Comparison of ENCODE assay signal across 7 cellular contexts in genomic region chrX:40097101-40097491, GRCh38. TPM values are rescaled to one million over a fixed set of nuclear protein-coding genes. Genes with fewer than 3 reads are reported as not detected.
DNase-seq lines count a peak whose midpoint lies in the region; ATAC-seq and TF ChIP-seq lines count a peak whose summit lies in the region.

No MANE protein-coding gene starts in this region.

- peak overlapping the region; percentile 87 for H3K9ac ChIP-seq in GM23248

- no peak overlapping the region for H2AFZ ChIP-seq in GM23248

- intact Hi-C loops in esophagus squamous epithelium (cut with DNase I) = loop anchor here (5.0 kb wide), 1 partner anchor 75 kb away; no protein-coding TSS in a partner anchor
- intact Hi-C loops in sciatic nerve (cut with DNase I) = loop anchor here (5.0 kb wide), 1 partner anchor 60 kb away; no protein-coding TSS in a partner anchor

- TF ChIP-seq POLR2A in esophagus squamous epithelium (IDR thresholded peaks at IDR 0.05) = no peak

- H3K4me1 ChIP-seq in GM23248 (ENCODE audit: insufficient read depth) (peaks cover 4% of the 10 kb centered on the region; the same call in 1 of the 2 replicates), SJSA1 (replicated peaks) (peaks cover 40% of the 10 kb centered on the region), esophagus squamous epithelium (peaks cover 11 to 53% (median 20%) of the 10 kb centered on the region in 3 donors)

- peaks cover 44% of the 10 kb centered on the region for H3K79me2 ChIP-seq in GM23248 (ENCODE audit: insufficient read depth)

- H3K27me3 ChIP-seq in GM23248 (replicated peaks; ENCODE audit: insufficient read depth) (no peaks in the 10 kb centered on the region), SJSA1 (replicated peaks) (no peaks in the 10 kb centered on the region), esophagus squamous epithelium (peaks cover 0 to 21% (median 1%) of the 10 kb centered on the region in 4 donors)

- H3K9me3 ChIP-seq in GM23248 (ENCODE audit: low read depth) (no peaks in the 10 kb centered on the region), SJSA1 (replicated peaks) (no peaks in the 10 kb centered on the region), esophagus squamous epithelium (no peaks in the 10 kb centered on the region)

- H3K4me3 ChIP-seq in GM23248 (peak overlapping the region; percentile 79), SJSA1 (peak overlapping the region; percentile 82), esophagus squamous epithelium (peak overlapping the region; percentile 74 to 86 (median 76))

- no peaks in the 10 kb centered on the region for H3K9me2 ChIP-seq in GM23248 (ENCODE audit: insufficient read depth)

- WGBS in GM23248 (ENCODE audit: low coverage in 1 of 2, low lambda C conversion rate in 2 of 2, missing lambda C conversion rate in 2 of 2), 2 experiments = 0% methylated on average over 15 of the region's 45 CpGs; no CpG with 5 or more reads in 1 of the 2 experiments
- WGBS in esophagus squamous epithelium, 2 donors = 27% methylated on average over 14 of the region's 45 CpGs; no CpG with 5 or more reads in 1 of the 2 donors

- TF ChIP-seq CTCF in esophagus squamous epithelium (IDR thresholded peaks at IDR 0.05) = no peak

- in situ Hi-C loops in GM23248 (cut with MboI) = no loop called here

- H3K27ac ChIP-seq in GM23248 = peak overlapping the region; percentile 70
- H3K27ac ChIP-seq in SJSA1 = no peak overlapping the region
- H3K27ac ChIP-seq in esophagus squamous epithelium = peak overlapping the region; percentile 86 to 93 (median 92)

- H3K36me3 ChIP-seq in GM23248 (ENCODE audit: low read depth) (no peaks in the 10 kb centered on the region), SJSA1 (0 out of 2 replicates have a peak, but pooled peaks cover 2% of the 10 kb centered on the region), esophagus squamous epithelium (no peaks in the 10 kb centered on the region)

- peaks cover 6% of the 10 kb centered on the region; the same call in 1 of the 2 replicates for H3F3A ChIP-seq in GM23248 (ENCODE audit: insufficient read depth)

- H4K20me1 ChIP-seq in GM23248 (ENCODE audit: insufficient read depth) = no peaks in the 10 kb centered on the region

- no peak overlapping the region for H3K4me2 ChIP-seq in GM23248 (ENCODE audit: unreplicated experiment)

- DNase-seq in GM23248 (peak; percentile 53), SJSA1 (ENCODE audit: low read depth in 1 of 2, low spot score in 2 of 2) (no peak), esophagus squamous epithelium (lab: John Stamatoyannopoulos, UW) (no peak), sciatic nerve (ENCODE audit: low spot score) (peak; percentile 61), NCI-H1048 (lab: John Stamatoyannopoulos, UW) (no peak), NCI-H2029 (lab: John Stamatoyannopoulos, UW) (no peak), cerebellum (ENCODE audit: low spot score) (no peak)

- no peak for ATAC-seq in sciatic nerve

RNA-seq across cellular contexts. Expression of gene BCOR, which starts 0.7 kb away (rescaled TPM):
- total RNA-seq in GM23248 (2014; rRNA removed; shearing (Covaris generic)) = 17.6 and 19.7 TPM in 2 replicates
- 9.1 and 10.2 TPM in 2 replicates for polyA plus RNA-seq in GM23248 (2016; fragmentation: Nextera tagmentation; extraction: Ambion mirVana)
- 26.9 and 37.2 TPM in 2 replicates for total RNA-seq in SJSA1 (2014; rRNA removed; shearing (Covaris generic))
- total RNA-seq in esophagus squamous epithelium (10 to 100 TPM; 12.0 to 20.1 (median 17.4) TPM), sciatic nerve (42.0 TPM), cerebellum (23.5 TPM)

Comparison
In these comparisons a context has a peak if more than half of its experiments do, and no peak if none do; other contexts are left out.
1. DNase-seq: peak in GM23248 (single experiment) and sciatic nerve (single experiment); none in SJSA1 (0 of 2), esophagus squamous epithelium (single experiment), NCI-H1048 (single experiment), NCI-H2029 (single experiment) and cerebellum (single experiment).
2. Peak in every context shown above with its lines, with median percentiles within 50 percentile points of each other: H3K4me3 ChIP-seq.